ENCODE assay signal across 1 cellular context in genomic region chr12:120283318-120283717, GRCh38.
TF ChIP-seq lines count a peak whose summit lies in the region.

No MANE protein-coding gene starts in this region.

TF ChIP-seq in GM23338, 12 proteins besides CTCF, POLR2A, EP300 and RAD21:
- TF ChIP-seq NANOG (IDR thresholded peaks at IDR 0.05; ENCODE audit: borderline replicate concordance) (no peak), EZH2 (IDR thresholded peaks at IDR 0.05; ENCODE audit: low read depth, unreplicated experiment) (no peak), JUNB (IDR thresholded peaks at IDR 0.05; ENCODE audit: unreplicated experiment) (no peak), ZNF114 (CRISPR knock-in tag; IDR thresholded peaks at IDR 0.05) (no peak), STAT1 (IDR thresholded peaks at IDR 0.05; ENCODE audit: unreplicated experiment) (no peak), POLR2AphosphoS5 (IDR thresholded peaks at IDR 0.05; ENCODE audit: low read depth) (no peak), CREB1 (CRISPR knock-in tag; IDR thresholded peaks at IDR 0.05; ENCODE audit: low read depth) (no peak), ZNF331 (CRISPR knock-in tag; IDR thresholded peaks at IDR 0.05; ENCODE audit: low read depth) (no peak), REST (IDR thresholded peaks at IDR 0.05; ENCODE audit: unreplicated experiment) (no peak), EZH2phosphoT487 (IDR thresholded peaks at IDR 0.05; ENCODE audit: unreplicated experiment) (no peak)
- TF ChIP-seq, protein P1, sequence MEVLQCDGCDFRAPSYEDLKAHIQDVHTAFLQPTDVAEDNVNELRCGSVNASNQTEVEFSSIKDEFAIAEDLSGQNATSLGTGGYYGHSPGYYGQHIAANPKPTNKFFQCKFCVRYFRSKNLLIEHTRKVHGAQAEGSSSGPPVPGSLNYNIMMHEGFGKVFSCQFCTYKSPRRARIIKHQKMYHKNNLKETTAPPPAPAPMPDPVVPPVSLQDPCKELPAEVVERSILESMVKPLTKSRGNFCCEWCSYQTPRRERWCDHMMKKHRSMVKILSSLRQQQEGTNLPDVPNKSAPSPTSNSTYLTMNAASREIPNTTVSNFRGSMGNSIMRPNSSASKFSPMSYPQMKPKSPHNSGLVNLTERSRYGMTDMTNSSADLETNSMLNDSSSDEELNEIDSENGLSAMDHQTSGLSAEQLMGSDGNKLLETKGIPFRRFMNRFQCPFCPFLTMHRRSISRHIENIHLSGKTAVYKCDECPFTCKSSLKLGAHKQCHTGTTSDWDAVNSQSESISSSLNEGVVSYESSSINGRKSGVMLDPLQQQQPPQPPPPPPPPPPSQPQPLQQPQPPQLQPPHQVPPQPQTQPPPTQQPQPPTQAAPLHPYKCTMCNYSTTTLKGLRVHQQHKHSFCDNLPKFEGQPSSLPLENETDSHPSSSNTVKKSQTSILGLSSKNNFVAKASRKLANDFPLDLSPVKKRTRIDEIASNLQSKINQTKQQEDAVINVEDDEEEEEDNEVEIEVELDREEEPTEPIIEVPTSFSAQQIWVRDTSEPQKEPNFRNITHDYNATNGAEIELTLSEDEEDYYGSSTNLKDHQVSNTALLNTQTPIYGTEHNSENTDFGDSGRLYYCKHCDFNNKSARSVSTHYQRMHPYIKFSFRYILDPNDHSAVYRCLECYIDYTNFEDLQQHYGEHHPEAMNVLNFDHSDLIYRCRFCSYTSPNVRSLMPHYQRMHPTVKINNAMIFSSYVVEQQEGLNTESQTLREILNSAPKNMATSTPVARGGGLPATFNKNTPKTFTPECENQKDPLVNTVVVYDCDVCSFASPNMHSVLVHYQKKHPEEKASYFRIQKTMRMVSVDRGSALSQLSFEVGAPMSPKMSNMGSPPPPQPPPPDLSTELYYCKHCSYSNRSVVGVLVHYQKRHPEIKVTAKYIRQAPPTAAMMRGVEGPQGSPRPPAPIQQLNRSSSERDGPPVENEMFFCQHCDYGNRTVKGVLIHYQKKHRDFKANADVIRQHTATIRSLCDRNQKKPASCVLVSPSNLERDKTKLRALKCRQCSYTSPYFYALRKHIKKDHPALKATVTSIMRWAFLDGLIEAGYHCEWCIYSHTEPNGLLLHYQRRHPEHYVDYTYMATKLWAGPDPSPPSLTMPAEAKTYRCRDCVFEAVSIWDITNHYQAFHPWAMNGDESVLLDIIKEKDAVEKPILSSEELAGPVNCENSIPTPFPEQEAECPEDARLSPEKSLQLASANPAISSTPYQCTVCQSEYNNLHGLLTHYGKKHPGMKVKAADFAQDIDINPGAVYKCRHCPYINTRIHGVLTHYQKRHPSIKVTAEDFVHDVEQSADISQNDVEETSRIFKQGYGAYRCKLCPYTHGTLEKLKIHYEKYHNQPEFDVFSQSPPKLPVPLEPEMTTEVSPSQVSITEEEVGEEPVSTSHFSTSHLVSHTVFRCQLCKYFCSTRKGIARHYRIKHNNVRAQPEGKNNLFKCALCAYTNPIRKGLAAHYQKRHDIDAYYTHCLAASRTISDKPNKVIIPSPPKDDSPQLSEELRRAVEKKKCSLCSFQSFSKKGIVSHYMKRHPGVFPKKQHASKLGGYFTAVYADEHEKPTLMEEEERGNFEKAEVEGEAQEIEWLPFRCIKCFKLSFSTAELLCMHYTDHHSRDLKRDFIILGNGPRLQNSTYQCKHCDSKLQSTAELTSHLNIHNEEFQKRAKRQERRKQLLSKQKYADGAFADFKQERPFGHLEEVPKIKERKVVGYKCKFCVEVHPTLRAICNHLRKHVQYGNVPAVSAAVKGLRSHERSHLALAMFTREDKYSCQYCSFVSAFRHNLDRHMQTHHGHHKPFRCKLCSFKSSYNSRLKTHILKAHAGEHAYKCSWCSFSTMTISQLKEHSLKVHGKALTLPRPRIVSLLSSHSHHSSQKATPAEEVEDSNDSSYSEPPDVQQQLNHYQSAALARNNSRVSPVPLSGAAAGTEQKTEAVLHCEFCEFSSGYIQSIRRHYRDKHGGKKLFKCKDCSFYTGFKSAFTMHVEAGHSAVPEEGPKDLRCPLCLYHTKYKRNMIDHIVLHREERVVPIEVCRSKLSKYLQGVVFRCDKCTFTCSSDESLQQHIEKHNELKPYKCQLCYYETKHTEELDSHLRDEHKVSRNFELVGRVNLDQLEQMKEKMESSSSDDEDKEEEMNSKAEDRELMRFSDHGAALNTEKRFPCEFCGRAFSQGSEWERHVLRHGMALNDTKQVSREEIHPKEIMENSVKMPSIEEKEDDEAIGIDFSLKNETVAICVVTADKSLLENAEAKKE (CRISPR knock-in tag; IDR thresholded peaks at IDR 0.05) = no peak
- TF ChIP-seq, protein P2, sequence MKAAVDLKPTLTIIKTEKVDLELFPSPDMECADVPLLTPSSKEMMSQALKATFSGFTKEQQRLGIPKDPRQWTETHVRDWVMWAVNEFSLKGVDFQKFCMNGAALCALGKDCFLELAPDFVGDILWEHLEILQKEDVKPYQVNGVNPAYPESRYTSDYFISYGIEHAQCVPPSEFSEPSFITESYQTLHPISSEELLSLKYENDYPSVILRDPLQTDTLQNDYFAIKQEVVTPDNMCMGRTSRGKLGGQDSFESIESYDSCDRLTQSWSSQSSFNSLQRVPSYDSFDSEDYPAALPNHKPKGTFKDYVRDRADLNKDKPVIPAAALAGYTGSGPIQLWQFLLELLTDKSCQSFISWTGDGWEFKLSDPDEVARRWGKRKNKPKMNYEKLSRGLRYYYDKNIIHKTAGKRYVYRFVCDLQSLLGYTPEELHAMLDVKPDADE (IDR thresholded peaks at IDR 0.05) = no peak
